ENCODE assay signal across 1 cellular context in genomic region chr20:50843331-50844276, GRCh38.
TF ChIP-seq lines count a peak whose summit lies in the region.

No MANE protein-coding gene starts in this region.

TF ChIP-seq in GM23338, 12 proteins besides CTCF, POLR2A, EP300 and RAD21:
- no peak for TF ChIP-seq ZNF462 (CRISPR knock-in tag; IDR thresholded peaks at IDR 0.05)
- no peak for TF ChIP-seq STAT1 (IDR thresholded peaks at IDR 0.05; ENCODE audit: unreplicated experiment)
- TF ChIP-seq ZNF114 (CRISPR knock-in tag; IDR thresholded peaks at IDR 0.05): no peak
- no peak for TF ChIP-seq EZH2 (IDR thresholded peaks at IDR 0.05; ENCODE audit: low read depth, unreplicated experiment)
